ENCODE assay signal across 1 cellular context in the genomic region with DNA sequence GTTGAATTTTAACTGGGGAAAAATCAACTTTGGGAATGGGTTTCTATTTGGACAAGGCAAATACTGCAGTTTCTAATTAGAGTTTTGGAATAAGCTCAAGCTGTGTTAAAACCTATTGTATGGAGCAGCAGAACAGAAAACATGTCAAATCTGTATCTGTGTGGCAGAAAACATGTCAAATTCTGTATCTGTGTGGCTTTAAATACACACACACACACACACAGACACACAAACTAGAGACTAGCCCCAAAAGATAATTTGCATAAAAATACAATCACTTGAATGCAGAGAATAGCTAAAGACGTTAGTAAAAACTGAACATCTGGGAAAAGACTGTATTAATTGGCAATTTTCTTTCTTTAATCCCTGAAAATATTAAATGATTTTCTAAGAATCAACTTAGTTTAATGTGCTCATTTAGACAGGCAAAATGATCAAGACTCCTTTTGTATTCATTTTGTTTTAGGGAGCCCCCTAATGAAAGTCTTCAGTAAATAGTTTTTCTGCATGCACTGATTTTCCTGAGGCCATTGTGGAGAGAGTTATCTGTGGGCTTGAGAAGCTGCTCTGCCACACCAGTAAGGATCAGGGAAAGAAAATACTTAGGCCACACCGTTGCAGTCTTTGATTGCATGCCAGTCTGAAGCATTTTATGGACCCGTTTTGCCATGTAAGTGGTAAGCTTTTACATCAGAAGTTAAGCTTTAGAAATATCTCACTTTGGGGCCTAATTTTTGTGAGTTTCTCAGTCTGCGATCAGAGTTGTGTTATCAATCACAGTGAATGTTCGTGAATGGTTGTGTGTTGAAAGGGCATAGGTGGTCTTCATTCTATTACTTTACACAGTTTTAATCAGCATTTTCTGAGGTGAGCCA.
TF ChIP-seq lines count a peak whose summit lies in the region.

No MANE protein-coding gene starts in this region.

TF ChIP-seq in HepG2, 621 proteins besides CTCF, POLR2A, EP300 and RAD21 (continued from another document):
- no peak for TF ChIP-seq ZNF317 (CRISPR knock-in tag; IDR thresholded peaks at IDR 0.05)
- no peak for TF ChIP-seq NFKBIZ (CRISPR knock-in tag; IDR thresholded peaks at IDR 0.05)
- no peak for TF ChIP-seq KAT2B (IDR thresholded peaks at IDR 0.05; ENCODE audit: borderline replicate concordance, low read depth, low read length)
- TF ChIP-seq, protein P1, sequence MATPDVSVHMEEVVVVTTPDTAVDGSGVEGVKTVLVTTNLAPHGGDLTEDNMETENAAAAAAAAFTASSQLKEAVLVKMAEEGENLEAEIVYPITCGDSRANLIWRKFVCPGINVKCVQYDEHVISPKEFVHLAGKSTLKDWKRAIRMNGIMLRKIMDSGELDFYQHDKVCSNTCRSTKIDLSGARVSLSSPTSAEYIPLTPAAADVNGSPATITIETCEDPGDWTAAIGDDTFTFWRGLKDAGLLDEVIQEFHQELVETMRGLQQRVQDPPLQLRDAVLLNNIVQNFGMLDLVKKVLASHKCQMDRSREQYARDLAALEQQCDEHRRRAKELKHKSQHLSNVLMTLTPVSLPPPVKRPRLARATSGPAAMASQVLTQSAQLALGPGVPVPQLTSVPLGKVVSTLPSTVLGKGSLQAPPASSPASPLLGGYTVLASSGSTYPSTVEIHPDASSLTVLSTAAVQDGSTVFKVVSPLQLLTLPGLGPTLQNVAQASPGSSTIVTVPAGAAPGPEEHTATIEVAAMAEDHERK (CRISPR knock-in tag; IDR thresholded peaks at IDR 0.05; ENCODE audit: low read depth), result no peak
- 0 out of 2 replicates have a peak, but pooled peaks have one; percentile 17 for TF ChIP-seq TARDBP (CRISPR knock-in tag; IDR thresholded peaks at IDR 0.05)
- TF ChIP-seq ZFP37 (CRISPR knock-in tag; IDR thresholded peaks at IDR 0.05; ENCODE audit: borderline replicate concordance), result no peak
- TF ChIP-seq, protein P2, sequence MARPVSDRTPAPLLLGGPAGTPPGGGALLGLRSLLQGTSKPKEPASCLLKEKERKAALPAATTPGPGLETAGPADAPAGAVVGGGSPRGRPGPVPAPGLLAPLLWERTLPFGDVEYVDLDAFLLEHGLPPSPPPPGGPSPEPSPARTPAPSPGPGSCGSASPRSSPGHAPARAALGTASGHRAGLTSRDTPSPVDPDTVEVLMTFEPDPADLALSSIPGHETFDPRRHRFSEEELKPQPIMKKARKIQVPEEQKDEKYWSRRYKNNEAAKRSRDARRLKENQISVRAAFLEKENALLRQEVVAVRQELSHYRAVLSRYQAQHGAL (CRISPR knock-in tag; IDR thresholded peaks at IDR 0.05; ENCODE audit: not compliant biosample characterization), result no peak
- TF ChIP-seq HIVEP1 (CRISPR knock-in tag; IDR thresholded peaks at IDR 0.05), result no peak
- TF ChIP-seq ASH2L (IDR thresholded peaks at IDR 0.05; ENCODE audit: insufficient read length, low read depth, low read length), result peak; percentile 16
- no peak for TF ChIP-seq ZFP62 (CRISPR knock-in tag; IDR thresholded peaks at IDR 0.05)
- TF ChIP-seq GTF2F1 (IDR thresholded peaks at IDR 0.05; ENCODE audit: low read length), result no peak
- TF ChIP-seq, protein P3, sequence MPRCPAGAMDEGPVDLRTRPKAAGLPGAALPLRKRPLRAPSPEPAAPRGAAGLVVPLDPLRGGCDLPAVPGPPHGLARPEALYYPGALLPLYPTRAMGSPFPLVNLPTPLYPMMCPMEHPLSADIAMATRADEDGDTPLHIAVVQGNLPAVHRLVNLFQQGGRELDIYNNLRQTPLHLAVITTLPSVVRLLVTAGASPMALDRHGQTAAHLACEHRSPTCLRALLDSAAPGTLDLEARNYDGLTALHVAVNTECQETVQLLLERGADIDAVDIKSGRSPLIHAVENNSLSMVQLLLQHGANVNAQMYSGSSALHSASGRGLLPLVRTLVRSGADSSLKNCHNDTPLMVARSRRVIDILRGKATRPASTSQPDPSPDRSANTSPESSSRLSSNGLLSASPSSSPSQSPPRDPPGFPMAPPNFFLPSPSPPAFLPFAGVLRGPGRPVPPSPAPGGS (CRISPR knock-in tag; IDR thresholded peaks at IDR 0.05), result no peak
- no peak for TF ChIP-seq KLF13 (CRISPR knock-in tag; IDR thresholded peaks at IDR 0.05)
- no peak for TF ChIP-seq KDM3A (CRISPR knock-in tag; IDR thresholded peaks at IDR 0.05; ENCODE audit: low read depth)
- TF ChIP-seq CHD4 (IDR thresholded peaks at IDR 0.05; ENCODE audit: borderline replicate concordance, low read length), result no peak
- no peak for TF ChIP-seq EED (CRISPR knock-in tag; IDR thresholded peaks at IDR 0.05)
- no peak for TF ChIP-seq SOX6 (IDR thresholded peaks at IDR 0.05)
- TF ChIP-seq SOX6 (CRISPR knock-in tag; IDR thresholded peaks at IDR 0.05), result no peak; the same call in 1 of the 2 replicates
- TF ChIP-seq ZNF83 (CRISPR knock-in tag; IDR thresholded peaks at IDR 0.05; ENCODE audit: borderline replicate concordance), result no peak
